ENCODE assay signal across 2 cellular contexts in genomic region chr4:146334862-146335449, GRCh38.
TF ChIP-seq lines count a peak whose summit lies in the region.

No MANE protein-coding gene starts in this region.

TF ChIP-seq in SK-N-SH, 30 proteins besides CTCF, POLR2A, EP300 and RAD21 (continued from another document):
- no peak for TF ChIP-seq USF2 (IDR thresholded peaks at IDR 0.05; ENCODE audit: borderline replicate concordance, low read depth, low read length)
- no peak for TF ChIP-seq TCF12 (IDR thresholded peaks at IDR 0.05)

TF ChIP-seq in SK-N-SH treated with all-trans-retinoic acid at 6 μM for 48 hours, 23 proteins besides CTCF, POLR2A, EP300 and RAD21 (continued from another document):
- no peak for TF ChIP-seq ARNTL (CRISPR knock-in tag; IDR thresholded peaks at IDR 0.05; ENCODE audit: borderline replicate concordance, low read depth)
- no peak for TF ChIP-seq PPARA (CRISPR knock-in tag; IDR thresholded peaks at IDR 0.05; ENCODE audit: borderline replicate concordance)
- TF ChIP-seq ZNF565 (CRISPR knock-in tag; conservative IDR thresholded peaks at IDR 0.05; ENCODE audit: low read depth), result no peak
- TF ChIP-seq ZFP30 (CRISPR knock-in tag; IDR thresholded peaks at IDR 0.05), result no peak
TF ChIP-seq in SK-N-SH treated with all-trans-retinoic acid at 6 μM for 48 hours: peak in this region for 0.
